Comparison of ENCODE assay signal across 20 cellular contexts in the genomic region with DNA sequence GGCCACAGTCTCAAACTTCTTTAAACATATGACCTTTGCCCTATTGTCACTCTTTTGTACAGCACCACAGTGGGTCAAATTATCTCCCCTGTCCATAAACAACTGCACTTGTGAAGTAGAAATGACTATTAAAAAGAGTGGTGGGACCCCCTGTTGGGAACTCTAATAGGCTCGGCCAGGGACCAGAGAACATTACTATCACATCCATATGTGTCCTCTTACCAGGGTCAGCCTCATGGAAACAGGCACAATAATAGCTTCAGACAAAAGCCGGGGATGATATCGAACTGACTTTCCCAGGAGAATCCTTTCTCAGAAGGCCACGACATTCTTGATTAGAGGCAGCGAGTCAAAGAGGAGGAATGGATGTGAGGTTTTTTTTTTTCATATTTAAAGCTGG.
DNase-seq lines count a peak whose midpoint lies in the region; ATAC-seq and TF ChIP-seq lines count a peak whose summit lies in the region.
"Had no signal": no experiment of that assay in that cellular context is flagged by ENCODE, and none has a peak within 500 bp of the region (broad histone marks: within the 10 kb centered on the region; RNA-seq: fewer than 3 reads in every experiment).

No MANE protein-coding gene starts in this region.

- H3K27ac Mint-ChIP-seq in neural progenitor cell = no peak overlapping the region
- H3K27ac Mint-ChIP-seq: CD8-positive, alpha-beta T cell; T-cell had no signal

- H3K36me3 Mint-ChIP-seq in neural progenitor cell = no peaks in the 10 kb centered on the region
- H3K36me3 Mint-ChIP-seq: CD8-positive, alpha-beta T cell; T-cell had no signal

- peaks cover 19% of the 10 kb centered on the region for H3K4me1 Mint-ChIP-seq in neural progenitor cell
- H3K4me1 Mint-ChIP-seq: T-cell had no signal

- no peak overlapping the region for H3K9ac ChIP-seq in neural progenitor cell
- H3K9ac ChIP-seq: BLaER1 treated with 17β-estradiol and CSF1 and Interleukin-3, amounts not matched to agents 10 nM and 100 nM had no signal

- no peak overlapping the region for H2AFZ ChIP-seq in neural progenitor cell (replicated peaks)
- H2AFZ ChIP-seq: PC-9 had no signal

- H3K27ac ChIP-seq in HEK293 (ENCODE audit: extremely low read depth, low read depth, low read length) = no peak overlapping the region
- H3K27ac ChIP-seq in neural progenitor cell = no peak overlapping the region
- H3K27ac ChIP-seq: BLaER1 treated with 17β-estradiol and CSF1 and Interleukin-3, amounts not matched to agents 10 nM and 100 nM; PC-9; RWPE1 had no signal

- H3K36me3 ChIP-seq in HEK293 (ENCODE audit: control insufficient read depth in 2 of 2, insufficient read depth in 1 of 2, low read length in 2 of 2) (no peaks in the 10 kb centered on the region), neural progenitor cell (no peaks in the 10 kb centered on the region)
- H3K36me3 ChIP-seq: BLaER1 treated with 17β-estradiol and CSF1 and Interleukin-3, amounts not matched to agents 10 nM and 100 nM had no signal

- TF ChIP-seq CTCF in HEK293 (tag by site-specific recombination; IDR thresholded peaks at IDR 0.05) (no peak), neural progenitor cell (IDR thresholded peaks at IDR 0.05) (no peak), foreskin fibroblast (IDR thresholded peaks at IDR 0.05; ENCODE audit: low read depth, low read length) (no peak)

- no peak overlapping the region for H3K4me3 ChIP-seq in HEK293 (ENCODE audit: low read depth, low read length)
- H3K4me3 ChIP-seq in neural progenitor cell = no peak overlapping the region
- H3K4me3 ChIP-seq in foreskin fibroblast (ENCODE audit: low read depth in 1 of 2, low read length in 2 of 2) = no peak overlapping the region
- H3K4me3 ChIP-seq: BLaER1 treated with 17β-estradiol and CSF1 and Interleukin-3, amounts not matched to agents 10 nM and 100 nM; K562; PC-9 had no signal

- peaks cover 11% of the 10 kb centered on the region for H4K20me1 ChIP-seq in neural progenitor cell (ENCODE audit: low read depth)
- H4K20me1 ChIP-seq: BLaER1 treated with 17β-estradiol and CSF1 and Interleukin-3, amounts not matched to agents 10 nM and 100 nM had no signal

- POLR2A ChIA-PET in HEK293 (lab: Yijun Ruan, JAX) = no interaction called here

- peak overlapping the region; percentile 59 for H3K4me2 ChIP-seq in neural progenitor cell
- H3K4me2 ChIP-seq: BLaER1 treated with 17β-estradiol and CSF1 and Interleukin-3, amounts not matched to agents 10 nM and 100 nM; PC-9 had no signal

- H3K9me3 ChIP-seq in HEK293 (ENCODE audit: control insufficient read depth, insufficient read depth, low read depth, low read length) = no peaks in the 10 kb centered on the region
- no peaks in the 10 kb centered on the region for H3K9me3 ChIP-seq in neural progenitor cell (ENCODE audit: low read depth)
- H3K9me3 ChIP-seq: BLaER1 treated with 17β-estradiol and CSF1 and Interleukin-3, amounts not matched to agents 10 nM and 100 nM had no signal

- no peak overlapping the region for H3K4me3 Mint-ChIP-seq in neural progenitor cell
- H3K4me3 Mint-ChIP-seq: CD8-positive, alpha-beta T cell; T-cell had no signal

- no peaks in the 10 kb centered on the region for H3K79me2 ChIP-seq in neural progenitor cell (ENCODE audit: low read depth)

- DNase-seq in NCI-H1417 treated with DMSO at 0.1 percent for 48 hours (lab: John Stamatoyannopoulos, UW) (peak; percentile 58), NCI-H2227 treated with DMSO at 0.1 percent for 48 hours (lab: John Stamatoyannopoulos, UW) (peak; percentile 58), neural progenitor cell (ENCODE audit: low spot score) (peak; percentile 56), foreskin fibroblast (no peak)
- no peak for DNase-seq in activated naive CD4-positive, alpha-beta T cell treated with anti-CD3 and anti-CD28 coated beads, Interleukin-2, amount 50 U/mL, for 16 hours
- DNase-seq: CD8-positive, alpha-beta T cell; DMS79; H7; NCI-H1436; NCI-H446 treated with DMSO at 0.1 percent for 48 hours; NCI-H82; PC-9; SIG-M5; T-cell had no signal

- peaks cover 19% of the 10 kb centered on the region for H3F3A ChIP-seq in neural progenitor cell (ENCODE audit: low read depth)

- H3K9me3 Mint-ChIP-seq in neural progenitor cell = no peaks in the 10 kb centered on the region
- H3K9me3 Mint-ChIP-seq: CD8-positive, alpha-beta T cell had no signal

- H3K27me3 ChIP-seq in neural progenitor cell = peaks cover 100% of the 10 kb centered on the region
- H3K27me3 ChIP-seq: BLaER1 treated with 17β-estradiol and CSF1 and Interleukin-3, amounts not matched to agents 10 nM and 100 nM had no signal

- CTCF ChIA-PET in HEK293 (lab: Yijun Ruan, JAX) = no interaction called here

- peaks cover 64% of the 10 kb centered on the region for H3K27me3 Mint-ChIP-seq in neural progenitor cell (ENCODE audit: insufficient read depth, low read depth)

- ATAC-seq in HG03378 (IDR thresholded peaks at IDR 0.05; ENCODE audit: unreplicated experiment) = no peak
- ATAC-seq: CD8-positive, alpha-beta T cell; K562; SK-N-SH treated with all-trans-retinoic acid at 6 μM for 48 hours; T-cell had no signal

- H3K4me1 ChIP-seq in HEK293 (ENCODE audit: control insufficient read depth, insufficient read depth, low read length) (peaks cover 9% of the 10 kb centered on the region; the same call in 1 of the 2 replicates), neural progenitor cell (peaks cover 52% of the 10 kb centered on the region)
- H3K4me1 ChIP-seq: BLaER1 treated with 17β-estradiol and CSF1 and Interleukin-3, amounts not matched to agents 10 nM and 100 nM had no signal

TF ChIP-seq in HEK293, 187 proteins besides CTCF, POLR2A, EP300 and RAD21:
- TF ChIP-seq ZIC2 (tag by site-specific recombination; IDR thresholded peaks at IDR 0.05) (peak; percentile 79), ZNF521 (tag by site-specific recombination; IDR thresholded peaks at IDR 0.05) (no peak)
- TF ChIP-seq, protein P1, sequence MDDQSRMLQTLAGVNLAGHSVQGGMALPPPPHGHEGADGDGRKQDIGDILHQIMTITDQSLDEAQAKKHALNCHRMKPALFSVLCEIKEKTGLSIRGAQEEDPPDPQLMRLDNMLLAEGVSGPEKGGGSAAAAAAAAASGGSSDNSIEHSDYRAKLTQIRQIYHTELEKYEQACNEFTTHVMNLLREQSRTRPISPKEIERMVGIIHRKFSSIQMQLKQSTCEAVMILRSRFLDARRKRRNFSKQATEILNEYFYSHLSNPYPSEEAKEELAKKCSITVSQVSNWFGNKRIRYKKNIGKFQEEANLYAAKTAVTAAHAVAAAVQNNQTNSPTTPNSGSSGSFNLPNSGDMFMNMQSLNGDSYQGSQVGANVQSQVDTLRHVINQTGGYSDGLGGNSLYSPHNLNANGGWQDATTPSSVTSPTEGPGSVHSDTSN (CRISPR knock-in tag; IDR thresholded peaks at IDR 0.05) = no peak
TF ChIP-seq in HEK293: peak in this region for 1.

Comparison
In these comparisons a context has a peak if more than half of its experiments do, and no peak if none do; other contexts are left out.
1. DNase-seq: peak in NCI-H1417 treated with DMSO at 0.1 percent for 48 hours (single experiment), NCI-H2227 treated with DMSO at 0.1 percent for 48 hours (single experiment) and neural progenitor cell (single experiment); none in activated naive CD4-positive, alpha-beta T cell treated with anti-CD3 and anti-CD28 coated beads, Interleukin-2, amount 50 U/mL, for 16 hours (single experiment) and foreskin fibroblast (0 of 2).